9 cellular contexts compared by ENCODE assay signal in the genomic region with DNA sequence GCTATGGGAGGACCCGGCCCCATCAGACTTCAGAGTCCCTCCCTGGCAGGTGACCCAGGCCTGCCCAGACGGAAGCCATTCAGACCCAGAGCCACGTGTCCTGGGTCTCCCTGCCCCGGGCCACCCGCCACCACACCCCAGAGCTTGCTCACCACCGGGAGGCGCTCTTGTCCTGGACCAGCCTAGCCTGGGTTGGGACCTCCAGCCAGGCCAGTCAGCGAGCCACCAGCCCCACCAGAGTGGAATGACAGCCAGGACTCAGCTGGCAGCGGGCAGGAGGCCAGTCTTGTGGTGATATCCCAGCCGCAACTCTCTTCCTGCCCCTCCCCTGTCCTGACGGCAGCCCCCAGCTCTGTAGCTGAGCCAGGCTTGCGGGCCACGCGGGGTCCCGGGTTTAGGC. TPM values are rescaled to one million over a fixed set of nuclear protein-coding genes. Genes with fewer than 3 reads are reported as not detected.
A peak's percentile ranks its signal among the peaks of the same experiment; 100 is the strongest.
DNase-seq lines count a peak whose midpoint lies in the region; ATAC-seq, FAIRE-seq and TF ChIP-seq lines count a peak whose summit lies in the region.
"Had no signal": no experiment of that assay in that cellular context is flagged by ENCODE, and none has a peak within 500 bp of the region (broad histone marks: within the 10 kb centered on the region; RNA-seq: fewer than 3 reads in every experiment).

No MANE protein-coding gene starts in this region.

- 24% methylated on average over 15 of the region's 15 CpGs for WGBS in right cardiac atrium
- 26 to 40% methylated on average over 5 to 13 of the region's 15 CpGs for WGBS in upper lobe of left lung, 2 donors
- 31 to 49% (median 46%) methylated on average over 15 of the region's 15 CpGs for WGBS in small intestine, 3 donors
- 74 to 76% methylated on average over 9 to 10 of the region's 15 CpGs for WGBS in thyroid gland, 2 donors

- ATAC-seq in right cardiac atrium (peak; percentile 2 to 4), upper lobe of left lung (ENCODE audit: low FRiP score in 2 of 2) (no peak)

- no peaks in the 10 kb centered on the region for H3K27me3 Mint-ChIP-seq in MCF 10A (ENCODE audit: insufficient read depth, unreplicated experiment)
- no peaks in the 10 kb centered on the region for H3K27me3 Mint-ChIP-seq in activated CD4-positive, alpha-beta memory T cell treated with anti-CD3 and anti-CD28 coated beads for 36 hours

- no peaks in the 10 kb centered on the region for H3K27me3 ChIP-seq in breast epithelium
- H3K27me3 ChIP-seq in right cardiac atrium (ENCODE audit: control insufficient read depth, insufficient read depth): no peaks in the 10 kb centered on the region
- H3K27me3 ChIP-seq in upper lobe of left lung: no peaks in the 10 kb centered on the region
- H3K27me3 ChIP-seq in small intestine (ENCODE audit: control insufficient read depth in 2 of 2, insufficient read depth in 2 of 2, low read length in 2 of 2): no peaks in the 10 kb centered on the region
- H3K27me3 ChIP-seq in thyroid gland: no peaks in the 10 kb centered on the region

- no peak overlapping the region for H3K4me3 Mint-ChIP-seq in MCF 10A (ENCODE audit: unreplicated experiment)
- peak overlapping the region; percentile 23 for H3K4me3 Mint-ChIP-seq in activated CD4-positive, alpha-beta memory T cell treated with anti-CD3 and anti-CD28 coated beads for 36 hours

- H3K27ac Mint-ChIP-seq in MCF 10A (ENCODE audit: low read depth, unreplicated experiment): no peak overlapping the region
- H3K27ac Mint-ChIP-seq in activated CD4-positive, alpha-beta memory T cell treated with anti-CD3 and anti-CD28 coated beads for 36 hours: no peak overlapping the region

- POLR2A ChIA-PET in MCF 10A (lab: Yijun Ruan, JAX): no interaction called here
- POLR2A ChIA-PET in activated CD4-positive, alpha-beta memory T cell treated with anti-CD3 and anti-CD28 coated beads for 36 hours (lab: Charles Lee): interaction anchor here (0.9 kb wide), 1 partner anchor 60 kb away, joined by 3 read pairs; no protein-coding TSS in a partner anchor

- FAIRE-seq in small intestine (lab: Jason Lieb, UNC): no peak

- H3K4me1 ChIP-seq in breast epithelium (no peaks in the 10 kb centered on the region), right cardiac atrium (ENCODE audit: control insufficient read depth, insufficient read depth, low read length) (no peaks in the 10 kb centered on the region), upper lobe of left lung (peaks cover 33 to 56% (median 46%) of the 10 kb centered on the region in 4 donors), small intestine (ENCODE audit: control insufficient read depth in 2 of 2, insufficient read depth in 1 of 2, low read depth in 1 of 2, low read length in 1 of 2) (no peaks in the 10 kb centered on the region), thyroid gland (peaks cover 7 to 13% of the 10 kb centered on the region in 2 donors)

- no TSS peak for BruUV-seq in MCF 10A (replicated peaks; lab: Mats Ljungman, UMichigan)

- intact Hi-C loops in MCF 10A (cut with micrococcal nuclease) (no loop called here), breast epithelium (cut with DNase I; ENCODE audit: low total_unique reads) (no loop called here), right cardiac atrium (cut with DNase I) (no loop called here), thyroid gland (cut with DNase I) (no loop called here)
- intact Hi-C loops in activated CD4-positive, alpha-beta memory T cell treated with anti-CD3 and anti-CD28 coated beads for 36 hours (cut with micrococcal nuclease): no loop called here

- TF ChIP-seq POLR2A in breast epithelium (IDR thresholded peaks at IDR 0.05) (no peak), upper lobe of left lung (IDR thresholded peaks at IDR 0.05) (no peak), thyroid gland (IDR thresholded peaks at IDR 0.05) (no peak)

- H3K9me3 Mint-ChIP-seq in MCF 10A (ENCODE audit: unreplicated experiment): no peaks in the 10 kb centered on the region
- H3K9me3 Mint-ChIP-seq in activated CD4-positive, alpha-beta memory T cell treated with anti-CD3 and anti-CD28 coated beads for 36 hours: no peaks in the 10 kb centered on the region

- no peaks in the 10 kb centered on the region for H3K36me3 Mint-ChIP-seq in MCF 10A (ENCODE audit: insufficient read depth, unreplicated experiment)
- H3K36me3 Mint-ChIP-seq in activated CD4-positive, alpha-beta memory T cell treated with anti-CD3 and anti-CD28 coated beads for 36 hours: no peaks in the 10 kb centered on the region

- no peaks in the 10 kb centered on the region for H3K9me3 ChIP-seq in breast epithelium
- no peaks in the 10 kb centered on the region for H3K9me3 ChIP-seq in right cardiac atrium (ENCODE audit: control insufficient read depth, low read length)
- no peaks in the 10 kb centered on the region for H3K9me3 ChIP-seq in upper lobe of left lung
- H3K9me3 ChIP-seq in small intestine (ENCODE audit: control insufficient read depth, low read depth): no peaks in the 10 kb centered on the region
- H3K9me3 ChIP-seq in thyroid gland: no peaks in the 10 kb centered on the region

- no peak for DNase-seq in MCF 10A (ENCODE audit: unreplicated experiment)
- DNase-seq in breast epithelium (ENCODE audit: low spot score in 2 of 2): no peak
- DNase-seq in activated CD4-positive, alpha-beta memory T cell treated with anti-CD3 and anti-CD28 coated beads for 36 hours: peak; percentile 66
- DNase-seq in right cardiac atrium: peak; percentile 74 to 90 (median 86)
- DNase-seq in upper lobe of left lung: peak; percentile 52 to 81
- no peak for DNase-seq in small intestine
- DNase-seq in thyroid gland: no peak
- DNase-seq in NCI-H526 treated with DMSO at 0.1 percent for 48 hours (lab: John Stamatoyannopoulos, UW): no peak

- peaks cover 7% of the 10 kb centered on the region for H3K4me1 Mint-ChIP-seq in MCF 10A (ENCODE audit: insufficient read depth, unreplicated experiment)
- peaks cover 17% of the 10 kb centered on the region for H3K4me1 Mint-ChIP-seq in activated CD4-positive, alpha-beta memory T cell treated with anti-CD3 and anti-CD28 coated beads for 36 hours (ENCODE audit: low read depth)

- H3K4me3 ChIP-seq in breast epithelium (no peak overlapping the region), right cardiac atrium (ENCODE audit: low read length) (no peak overlapping the region), upper lobe of left lung (peak overlapping the region in 1 of 4 donors; percentile 17), small intestine (ENCODE audit: low read depth in 1 of 2, low read length in 2 of 2) (no peak overlapping the region), thyroid gland (replicated peaks in 1 of 3) (no peak overlapping the region)

- CTCF ChIA-PET in MCF 10A (lab: Yijun Ruan, JAX): interaction anchor here (0.7 to 1.1 kb wide), 4 partner anchors 11 to 341 kb away, joined by 3 to 5 read pairs (median 4); no protein-coding TSS in a partner anchor
- CTCF ChIA-PET in activated CD4-positive, alpha-beta memory T cell treated with anti-CD3 and anti-CD28 coated beads for 36 hours (lab: Charles Lee): interaction anchor here (0.8 to 3.8 kb wide), 13 partner anchors 10 to 188 kb away, joined by 3 to 31 read pairs (median 4); a partner anchor contains a TSS

- TF ChIP-seq CTCF in MCF 10A (IDR thresholded peaks at IDR 0.05; ENCODE audit: unreplicated experiment) (peak; percentile 14), breast epithelium (IDR thresholded peaks at IDR 0.05) (no peak), upper lobe of left lung (IDR thresholded peaks at IDR 0.05) (peak in 5 of 6 experiments; percentile 28 to 69 (median 61)), thyroid gland (IDR thresholded peaks at IDR 0.05) (peak in 1 of 6 experiments; percentile 13)

- H3K27ac ChIP-seq in breast epithelium (no peak overlapping the region), right cardiac atrium (ENCODE audit: low read length) (peak overlapping the region; percentile 34), upper lobe of left lung (peak overlapping the region; percentile 42 to 85 (median 73)), small intestine (ENCODE audit: low read depth in 1 of 2, low read length in 1 of 2) (no peak overlapping the region), thyroid gland (no peak overlapping the region)

- TF ChIP-seq EP300 in upper lobe of left lung (IDR thresholded peaks at IDR 0.05): no peak

- H3K36me3 ChIP-seq in breast epithelium: no peaks in the 10 kb centered on the region
- no peaks in the 10 kb centered on the region for H3K36me3 ChIP-seq in upper lobe of left lung
- no peaks in the 10 kb centered on the region for H3K36me3 ChIP-seq in small intestine (ENCODE audit: control insufficient read depth in 2 of 2, insufficient read depth in 2 of 2, low read length in 2 of 2)
- H3K36me3 ChIP-seq in thyroid gland: no peaks in the 10 kb centered on the region

RNA-seq across cellular contexts. Expression of a gene that starts 1.7 kb away (rescaled TPM):
- total RNA-seq in MCF 10A (2022) (1.1 and 1.8 TPM in 2 replicates), breast epithelium (10 to 100 TPM; 46.7 to 72.6 (median 48.2) TPM), right cardiac atrium (1,000 to 10,000 TPM; 3,127 to 5,556 (median 4,402) TPM), upper lobe of left lung (100 to 1,000 TPM in 5 of 6 donors, 10 to 100 TPM in 1; 31.7 to 395 (median 246) TPM), thyroid gland (10 to 100 TPM in 3 of 4 donors, 1 to 10 TPM in 1; 5.0 to 39.5 (median 33.9) TPM)
- not detected for total RNA-seq in activated CD4-positive, alpha-beta memory T cell treated with anti-CD3 and anti-CD28 coated beads for 36 hours
- polyA plus RNA-seq in right cardiac atrium (6,981 TPM), small intestine (10 to 100 TPM in 2 of 3 donors, 1 to 10 TPM in 1; 2.0 to 38.0 (median 36.7) TPM)
- total RNA-seq: NCI-H460 had no signal

RNA-seq across cellular contexts. Expression of a gene that starts 7.2 kb away (rescaled TPM):
- total RNA-seq in MCF 10A (2022) (not detected in 2 replicates), breast epithelium (under 1 TPM in 2 of 3 donors, not detected in 1; 0.16 to 0.29 TPM), right cardiac atrium (10 to 100 TPM in 2 of 4 donors, 1 to 10 TPM in 2; 4.3 to 16.7 (median 9.7) TPM), upper lobe of left lung (1 to 10 TPM in 4 of 6 donors, under 1 TPM in 1, not detected in 1; 0.61 to 6.3 (median 1.8) TPM), thyroid gland (under 1 TPM in 1 of 4 donors, not detected in 3; 0.54 TPM)
- not detected for total RNA-seq in activated CD4-positive, alpha-beta memory T cell treated with anti-CD3 and anti-CD28 coated beads for 36 hours
- polyA plus RNA-seq in right cardiac atrium (2.4 TPM), small intestine (under 1 TPM in 1 of 3 donors, not detected in 2; 0.16 TPM)
- total RNA-seq: NCI-H460 had no signal

RNA-seq across cellular contexts. Expression of a gene that starts 16.6 kb away (rescaled TPM):
- total RNA-seq in MCF 10A (2022): 43.6 and 57.9 TPM in 2 replicates
- 10 to 100 TPM; 24.6 to 66.2 (median 49.2) TPM for total RNA-seq in breast epithelium
- 10 to 100 TPM; 71.0 to 71.2 TPM for total RNA-seq in activated CD4-positive, alpha-beta memory T cell treated with anti-CD3 and anti-CD28 coated beads for 36 hours
- 10 to 100 TPM; 24.8 to 30.4 (median 27.6) TPM for total RNA-seq in right cardiac atrium
- polyA plus RNA-seq in right cardiac atrium: 44.5 TPM
- 100 to 1,000 TPM in 1 of 6 donors, 10 to 100 TPM in 5; 41.8 to 150 (median 52.8) TPM for total RNA-seq in upper lobe of left lung
- 10 to 100 TPM; 75.5 to 85.9 (median 75.6) TPM for polyA plus RNA-seq in small intestine
- 100 to 1,000 TPM in 1 of 4 donors, 10 to 100 TPM in 3; 29.8 to 109 (median 50.7) TPM for total RNA-seq in thyroid gland

RNA-seq across cellular contexts. Expression of a gene that starts 20.7 kb away (rescaled TPM):
- total RNA-seq in MCF 10A (2022): 1.2 and 4.2 TPM in 2 replicates
- 1 to 10 TPM in 1 of 3 donors, under 1 TPM in 1, not detected in 1; 0.32 to 3.5 TPM for total RNA-seq in breast epithelium
- under 1 TPM; 0.43 to 0.61 TPM for total RNA-seq in activated CD4-positive, alpha-beta memory T cell treated with anti-CD3 and anti-CD28 coated beads for 36 hours
- 1 to 10 TPM; 2.8 to 6.2 (median 4.8) TPM for total RNA-seq in right cardiac atrium
- 6.2 TPM for polyA plus RNA-seq in right cardiac atrium
- total RNA-seq in upper lobe of left lung: 100 to 1,000 TPM in 2 of 6 donors, 10 to 100 TPM in 4; 41.9 to 132 (median 85.2) TPM
- polyA plus RNA-seq in small intestine: 1 to 10 TPM in 2 of 3 donors, not detected in 1; 1.4 to 6.2 TPM
- 100 to 1,000 TPM in 3 of 4 donors, 10 to 100 TPM in 1; 97.7 to 301 (median 268) TPM for total RNA-seq in thyroid gland

RNA-seq across cellular contexts. Expression of a gene that starts 23.6 kb away (rescaled TPM):
- total RNA-seq in MCF 10A (2022): 0.86 and 1.2 TPM in 2 replicates
- total RNA-seq in breast epithelium: 1 to 10 TPM in 2 of 3 donors, not detected in 1; 1.8 to 5.6 TPM
- total RNA-seq in activated CD4-positive, alpha-beta memory T cell treated with anti-CD3 and anti-CD28 coated beads for 36 hours: 1 to 10 TPM; 1.6 to 2.1 TPM
- 10 to 100 TPM in 3 of 4 donors, 1 to 10 TPM in 1; 9.8 to 21.2 (median 13.1) TPM for total RNA-seq in right cardiac atrium
- 7.0 TPM for polyA plus RNA-seq in right cardiac atrium
- 1 to 10 TPM in 4 of 6 donors, under 1 TPM in 1, not detected in 1; 0.89 to 5.2 (median 2.3) TPM for total RNA-seq in upper lobe of left lung
- 1 to 10 TPM in 2 of 3 donors, not detected in 1; 2.2 to 3.4 TPM for polyA plus RNA-seq in small intestine
- 10 to 100 TPM; 24.3 to 85.0 (median 54.0) TPM for total RNA-seq in thyroid gland

Comparison
In these comparisons a context has a peak if more than half of its experiments do, and no peak if none do; other contexts are left out.
1. CTCF ChIP-seq: peak in MCF 10A (single experiment) and upper lobe of left lung (5 of 6); none in breast epithelium (0 of 3).
2. DNase-seq: peak in activated CD4-positive, alpha-beta memory T cell treated with anti-CD3 and anti-CD28 coated beads for 36 hours (single experiment), right cardiac atrium (3 of 3) and upper lobe of left lung (2 of 2); none in MCF 10A (single experiment), breast epithelium (0 of 2), small intestine (single experiment), thyroid gland (0 of 2) and NCI-H526 treated with DMSO at 0.1 percent for 48 hours (single experiment).
3. H3K27ac ChIP-seq: peak in right cardiac atrium (single experiment) and upper lobe of left lung (4 of 4); none in breast epithelium (0 of 2), small intestine (0 of 2) and thyroid gland (0 of 3).
4. ATAC-seq: peak in right cardiac atrium (2 of 2); none in upper lobe of left lung (0 of 2).
5. RNA of a gene that starts 1.7 kb away (total RNA-seq): 3,127 to 5,556 TPM in right cardiac atrium; 31.7 to 395 TPM in upper lobe of left lung, 46.7 to 72.6 TPM in breast epithelium, 5.0 to 39.5 TPM in thyroid gland, 1.1 to 1.8 TPM in MCF 10A and not detected in activated CD4-positive, alpha-beta memory T cell treated with anti-CD3 and anti-CD28 coated beads for 36 hours; every median in the first group is over 4 times any median in the second.